In genomic region chrX:81121513-81122363, GRCh38 we compare ENCODE assay signal across 8 cellular contexts.
A peak's percentile ranks its signal among the peaks of the same experiment; 100 is the strongest.
DNase-seq lines count a peak whose midpoint lies in the region; ATAC-seq and TF ChIP-seq lines count a peak whose summit lies in the region.

No MANE protein-coding gene starts in this region.

- H3K56ac ChIP-seq in H9 (ENCODE audit: insufficient read length, low read depth, low read length) = no peak overlapping the region

- peaks cover 44 to 52% of the 10 kb centered on the region in 2 experiments for H3K9me3 Mint-ChIP-seq in H9

- no peak overlapping the region for H2AFZ ChIP-seq in H9 (ENCODE audit: low read length)

- peak; percentile 96 to 100 for ATAC-seq in upper lobe of left lung (ENCODE audit: low FRiP score in 2 of 2)

- WGBS in H9 (ENCODE audit: extremely low coverage, insufficient read length, low lambda C conversion rate) = no CpG with 5 or more reads among the region's 34 CpGs
- 4 to 31% methylated on average over 25 to 34 of the region's 34 CpGs for WGBS in upper lobe of left lung, 2 donors

- intact Hi-C loops in left ventricle myocardium inferior (cut with micrococcal nuclease) = no loop called here
- intact Hi-C loops in posterior cingulate gyrus (cut with DNase I) = loop anchor here (5.0 kb wide), 1 partner anchor 314 kb away; the partner anchor contains the start of gene BRWD3

- peak overlapping the region; percentile 59 for H3K27ac ChIP-seq in H9 (ENCODE audit: insufficient read length, low read depth, low read length)
- peak overlapping the region; percentile 65 for H3K27ac ChIP-seq in left ventricle myocardium inferior (replicated peaks)
- peak overlapping the region in 3 of 4 donors; percentile 12 to 60 (median 35) for H3K27ac ChIP-seq in upper lobe of left lung

- H3K9ac ChIP-seq in H9 (ENCODE audit: extremely low read depth, insufficient read length, low read length) = peak overlapping the region; percentile 55

- H3K18ac ChIP-seq in H9 (ENCODE audit: insufficient read length, low read depth, low read length) = no peak overlapping the region

- peak in 2 of 4 donors; percentile 21 to 39 for TF ChIP-seq POLR2A in upper lobe of left lung (IDR thresholded peaks at IDR 0.05)

- no peak overlapping the region for H2BK15ac ChIP-seq in H9 (ENCODE audit: low read depth, low read length)

- H3K4me1 ChIP-seq in H9 (ENCODE audit: insufficient read depth, low read length) = no peaks in the 10 kb centered on the region
- peaks cover 10% of the 10 kb centered on the region for H3K4me1 ChIP-seq in left ventricle myocardium inferior
- H3K4me1 ChIP-seq in upper lobe of left lung = no peaks in the 10 kb centered on the region

- H3K79me1 ChIP-seq in H9 (ENCODE audit: insufficient read depth, low read depth, low read length, poor library complexity, severe bottlenecking) = no peaks in the 10 kb centered on the region

- H2AK5ac ChIP-seq in H9 (ENCODE audit: insufficient read length, low read length) = no peak overlapping the region

- peak overlapping the region; percentile 85 to 90 for H3K4me3 Mint-ChIP-seq in H9

- no peak overlapping the region for H3T11ph ChIP-seq in H9 (ENCODE audit: low read length)

- H3K27ac Mint-ChIP-seq in H9 = peak overlapping the region; percentile 17 to 94 (median 92); a peak in 4 of 7 replicates

- no peak overlapping the region for H3K23ac ChIP-seq in H9 (ENCODE audit: insufficient read length, low read depth, low read length)

- TF ChIP-seq CTCF in H9 (conservative IDR thresholded peaks at IDR 0.05) (no peak), left ventricle myocardium inferior (IDR thresholded peaks at IDR 0.05; ENCODE audit: borderline replicate concordance) (no peak), upper lobe of left lung (IDR thresholded peaks at IDR 0.05) (no peak)

- H4K8ac ChIP-seq in H9 (replicated peaks; ENCODE audit: insufficient read length, low read depth, low read length) = no peak overlapping the region

- peak; percentile 84 for DNase-seq in GF-D8 (lab: John Stamatoyannopoulos, UW)
- DNase-seq in H9 = peak; percentile 91
- DNase-seq in M059J (ENCODE audit: low read depth) = peak; percentile 95
- DNase-seq in T follicular helper cell (ENCODE audit: low read depth) = peak; percentile 81
- peak; percentile 91 for DNase-seq in amniotic epithelial cell (ENCODE audit: low read depth)
- DNase-seq in left ventricle myocardium inferior = peak; percentile 89
- peak; percentile 69 to 98 (median 86) for DNase-seq in posterior cingulate gyrus
- peak; percentile 89 to 92 for DNase-seq in upper lobe of left lung

- H3K79me2 ChIP-seq in H9 (ENCODE audit: insufficient read depth, low read length) = no peaks in the 10 kb centered on the region

- no peak overlapping the region for H2BK20ac ChIP-seq in H9 (ENCODE audit: low read depth, low read length, poor library complexity, severe bottlenecking)

- H3K4me3 ChIP-seq in left ventricle myocardium inferior (peak overlapping the region; percentile 69), upper lobe of left lung (peak overlapping the region; percentile 30 to 61 (median 46))

- no peak overlapping the region for H2BK5ac ChIP-seq in H9 (ENCODE audit: insufficient read length, low read length)

- H3K4me1 Mint-ChIP-seq in H9 = peaks cover 0 to 2% of the 10 kb centered on the region in 2 experiments; a peak in 2 of 4 replicates

- no peak for TF ChIP-seq EP300 in upper lobe of left lung (IDR thresholded peaks at IDR 0.05)

- H3K4me2 ChIP-seq in H9 (ENCODE audit: insufficient read depth, insufficient read length, low read length) = peak overlapping the region; percentile 72

- H3K27me3 ChIP-seq in H9 (ENCODE audit: insufficient read depth, low read length) (no peaks in the 10 kb centered on the region), left ventricle myocardium inferior (ENCODE audit: low read depth) (no peaks in the 10 kb centered on the region), upper lobe of left lung (no peaks in the 10 kb centered on the region)

- H3K4ac ChIP-seq in H9 (ENCODE audit: low read depth, low read length) = no peak overlapping the region

- no peak overlapping the region for H4K91ac ChIP-seq in H9 (ENCODE audit: insufficient read length, low read depth, low read length)

- no peak overlapping the region for H4K5ac ChIP-seq in H9 (ENCODE audit: insufficient read length, low read depth, low read length)

- H2BK12ac ChIP-seq in H9 (ENCODE audit: insufficient read length, low read depth, low read length) = no peak overlapping the region

- H3K9me3 ChIP-seq in H9 (ENCODE audit: control insufficient read depth, low read depth, low read length) (peaks cover 22% of the 10 kb centered on the region), left ventricle myocardium inferior (replicated peaks) (no peaks in the 10 kb centered on the region), upper lobe of left lung (no peaks in the 10 kb centered on the region)

- H2BK120ac ChIP-seq in H9 (ENCODE audit: low read depth, low read length, poor library complexity, severe bottlenecking) = no peak overlapping the region

- H3K36me3 ChIP-seq in left ventricle myocardium inferior (no peaks in the 10 kb centered on the region), upper lobe of left lung (no peaks in the 10 kb centered on the region)

- peaks cover 22% of the 10 kb centered on the region for H3K27me3 Mint-ChIP-seq in H9 (ENCODE audit: low read depth)

- no peaks in the 10 kb centered on the region for H3K23me2 ChIP-seq in H9 (ENCODE audit: insufficient read length, low read depth, low read length, poor library complexity, severe bottlenecking)

- H4K20me1 ChIP-seq in H9 (ENCODE audit: control insufficient read depth, insufficient read depth, insufficient read length) = no peaks in the 10 kb centered on the region

- H3K14ac ChIP-seq in H9 (ENCODE audit: insufficient read depth, low read length) = no peak overlapping the region

- H3K36me3 Mint-ChIP-seq in H9 (ENCODE audit: insufficient read depth in 1 of 3, low read depth in 3 of 3) = no peaks in the 10 kb centered on the region; a peak in 3 of 7 replicates

Comparison
In these comparisons a context has a peak if more than half of its experiments do, and no peak if none do; other contexts are left out.
1. Peak in every context shown above with its lines: DNase-seq, ATAC-seq, H3K4me3 ChIP-seq and H3K27ac ChIP-seq.